1 cellular context compared by ENCODE assay signal in the genomic region with DNA sequence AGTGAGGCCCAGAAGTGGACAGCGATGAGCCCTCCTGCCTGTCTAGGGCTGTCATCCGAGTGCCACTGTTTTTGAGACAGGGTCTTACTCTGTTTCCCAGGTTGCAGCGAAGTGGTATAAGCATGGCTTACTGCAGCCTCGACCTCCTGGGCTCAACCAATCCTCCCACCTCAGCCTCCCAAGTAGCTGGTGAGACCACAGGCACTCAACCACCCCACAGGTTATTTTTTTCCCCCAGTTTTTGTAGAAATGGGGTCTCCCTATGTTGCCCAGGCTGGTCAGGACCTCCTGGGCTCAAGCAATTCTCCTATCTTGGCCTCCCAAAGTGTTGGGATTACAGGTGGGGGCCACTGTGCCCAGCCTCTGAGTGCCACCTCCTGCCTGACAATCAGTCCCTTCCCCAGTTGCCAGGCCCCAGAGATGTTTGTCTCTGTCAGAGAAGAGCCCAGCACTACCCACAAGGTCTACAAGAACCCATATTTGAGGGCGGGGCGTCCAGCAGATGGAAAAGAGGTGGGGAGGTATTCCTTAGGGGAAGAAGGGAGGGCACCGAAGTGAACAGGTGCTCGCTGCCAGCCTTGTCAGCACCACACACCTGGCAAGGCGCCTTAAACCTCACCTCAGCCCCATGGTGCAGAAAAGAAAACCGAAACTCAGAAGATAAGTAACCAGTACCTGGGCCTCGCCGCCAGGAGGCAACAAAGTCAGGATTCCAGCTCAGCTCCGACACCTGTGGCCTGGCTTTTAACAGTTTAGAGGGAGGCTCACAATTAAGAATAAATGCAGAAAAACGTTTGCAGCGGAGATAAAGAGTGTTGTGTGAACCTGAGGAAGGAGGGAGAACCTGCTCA.
TF ChIP-seq lines count a peak whose summit lies in the region.

No MANE protein-coding gene starts in this region.

TF ChIP-seq in K562, 482 proteins besides CTCF, POLR2A, EP300 and RAD21 (continued from another document):
- TF ChIP-seq, protein P1, sequence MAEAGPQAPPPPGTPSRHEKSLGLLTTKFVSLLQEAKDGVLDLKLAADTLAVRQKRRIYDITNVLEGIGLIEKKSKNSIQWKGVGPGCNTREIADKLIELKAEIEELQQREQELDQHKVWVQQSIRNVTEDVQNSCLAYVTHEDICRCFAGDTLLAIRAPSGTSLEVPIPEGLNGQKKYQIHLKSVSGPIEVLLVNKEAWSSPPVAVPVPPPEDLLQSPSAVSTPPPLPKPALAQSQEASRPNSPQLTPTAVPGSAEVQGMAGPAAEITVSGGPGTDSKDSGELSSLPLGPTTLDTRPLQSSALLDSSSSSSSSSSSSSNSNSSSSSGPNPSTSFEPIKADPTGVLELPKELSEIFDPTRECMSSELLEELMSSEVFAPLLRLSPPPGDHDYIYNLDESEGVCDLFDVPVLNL (CRISPR knock-in tag; IDR thresholded peaks at IDR 0.05; ENCODE audit: low read depth) = no peak
- peak; percentile 48 for TF ChIP-seq ZFX (CRISPR knock-in tag; IDR thresholded peaks at IDR 0.05)
- TF ChIP-seq, protein P2, sequence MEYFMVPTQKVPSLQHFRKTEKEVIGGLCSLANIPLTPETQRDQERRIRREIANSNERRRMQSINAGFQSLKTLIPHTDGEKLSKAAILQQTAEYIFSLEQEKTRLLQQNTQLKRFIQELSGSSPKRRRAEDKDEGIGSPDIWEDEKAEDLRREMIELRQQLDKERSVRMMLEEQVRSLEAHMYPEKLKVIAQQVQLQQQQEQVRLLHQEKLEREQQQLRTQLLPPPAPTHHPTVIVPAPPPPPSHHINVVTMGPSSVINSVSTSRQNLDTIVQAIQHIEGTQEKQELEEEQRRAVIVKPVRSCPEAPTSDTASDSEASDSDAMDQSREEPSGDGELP (CRISPR knock-in tag; IDR thresholded peaks at IDR 0.05; ENCODE audit: borderline replicate concordance) = peak; percentile 52; the same call in 1 of the 2 replicates
- no peak for TF ChIP-seq ZNF764 (CRISPR knock-in tag; IDR thresholded peaks at IDR 0.05; ENCODE audit: low read depth)
- no peak for TF ChIP-seq MTF1 (CRISPR knock-in tag; IDR thresholded peaks at IDR 0.05; ENCODE audit: borderline replicate concordance)
- TF ChIP-seq ZNF324 (CRISPR knock-in tag; IDR thresholded peaks at IDR 0.05) = no peak
- TF ChIP-seq MEF2D (tag; conservative IDR thresholded peaks at IDR 0.05; ENCODE audit: low read depth) = no peak
- no peak for TF ChIP-seq RB1 (IDR thresholded peaks at IDR 0.05; ENCODE audit: low read depth)
- TF ChIP-seq ZNF224 (CRISPR knock-in tag; IDR thresholded peaks at IDR 0.05) = no peak
- TF ChIP-seq, protein P3, sequence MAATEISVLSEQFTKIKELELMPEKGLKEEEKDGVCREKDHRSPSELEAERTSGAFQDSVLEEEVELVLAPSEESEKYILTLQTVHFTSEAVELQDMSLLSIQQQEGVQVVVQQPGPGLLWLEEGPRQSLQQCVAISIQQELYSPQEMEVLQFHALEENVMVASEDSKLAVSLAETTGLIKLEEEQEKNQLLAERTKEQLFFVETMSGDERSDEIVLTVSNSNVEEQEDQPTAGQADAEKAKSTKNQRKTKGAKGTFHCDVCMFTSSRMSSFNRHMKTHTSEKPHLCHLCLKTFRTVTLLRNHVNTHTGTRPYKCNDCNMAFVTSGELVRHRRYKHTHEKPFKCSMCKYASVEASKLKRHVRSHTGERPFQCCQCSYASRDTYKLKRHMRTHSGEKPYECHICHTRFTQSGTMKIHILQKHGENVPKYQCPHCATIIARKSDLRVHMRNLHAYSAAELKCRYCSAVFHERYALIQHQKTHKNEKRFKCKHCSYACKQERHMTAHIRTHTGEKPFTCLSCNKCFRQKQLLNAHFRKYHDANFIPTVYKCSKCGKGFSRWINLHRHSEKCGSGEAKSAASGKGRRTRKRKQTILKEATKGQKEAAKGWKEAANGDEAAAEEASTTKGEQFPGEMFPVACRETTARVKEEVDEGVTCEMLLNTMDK (IDR thresholded peaks at IDR 0.05; ENCODE audit: borderline replicate concordance, insufficient read depth, low read depth, low read length, poor library complexity, severe bottlenecking) = peak; percentile 71
- TF ChIP-seq, protein P4, sequence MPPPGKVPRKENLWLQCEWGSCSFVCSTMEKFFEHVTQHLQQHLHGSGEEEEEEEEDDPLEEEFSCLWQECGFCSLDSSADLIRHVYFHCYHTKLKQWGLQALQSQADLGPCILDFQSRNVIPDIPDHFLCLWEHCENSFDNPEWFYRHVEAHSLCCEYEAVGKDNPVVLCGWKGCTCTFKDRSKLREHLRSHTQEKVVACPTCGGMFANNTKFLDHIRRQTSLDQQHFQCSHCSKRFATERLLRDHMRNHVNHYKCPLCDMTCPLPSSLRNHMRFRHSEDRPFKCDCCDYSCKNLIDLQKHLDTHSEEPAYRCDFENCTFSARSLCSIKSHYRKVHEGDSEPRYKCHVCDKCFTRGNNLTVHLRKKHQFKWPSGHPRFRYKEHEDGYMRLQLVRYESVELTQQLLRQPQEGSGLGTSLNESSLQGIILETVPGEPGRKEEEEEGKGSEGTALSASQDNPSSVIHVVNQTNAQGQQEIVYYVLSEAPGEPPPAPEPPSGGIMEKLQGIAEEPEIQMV (tag; conservative IDR thresholded peaks at IDR 0.05; ENCODE audit: low read depth) = no peak
- TF ChIP-seq, protein P5, sequence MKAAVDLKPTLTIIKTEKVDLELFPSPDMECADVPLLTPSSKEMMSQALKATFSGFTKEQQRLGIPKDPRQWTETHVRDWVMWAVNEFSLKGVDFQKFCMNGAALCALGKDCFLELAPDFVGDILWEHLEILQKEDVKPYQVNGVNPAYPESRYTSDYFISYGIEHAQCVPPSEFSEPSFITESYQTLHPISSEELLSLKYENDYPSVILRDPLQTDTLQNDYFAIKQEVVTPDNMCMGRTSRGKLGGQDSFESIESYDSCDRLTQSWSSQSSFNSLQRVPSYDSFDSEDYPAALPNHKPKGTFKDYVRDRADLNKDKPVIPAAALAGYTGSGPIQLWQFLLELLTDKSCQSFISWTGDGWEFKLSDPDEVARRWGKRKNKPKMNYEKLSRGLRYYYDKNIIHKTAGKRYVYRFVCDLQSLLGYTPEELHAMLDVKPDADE (conservative IDR thresholded peaks at IDR 0.05; ENCODE audit: control insufficient read depth, low read depth, low read length) = no peak
- TF ChIP-seq CBX3 (IDR thresholded peaks at IDR 0.05; ENCODE audit: borderline replicate concordance in 1 of 2, low read length in 2 of 2) = 0 out of 3 replicates have a peak, but pooled peaks of 1 of the 2 experiments have one; percentile 15
- no peak for TF ChIP-seq GABPA (tag; conservative IDR thresholded peaks at IDR 0.05; ENCODE audit: low read depth)
- no peak for TF ChIP-seq SP2 (IDR thresholded peaks at IDR 0.05; ENCODE audit: extremely low read depth, low read depth, low read length, poor library complexity, severe bottlenecking)
- TF ChIP-seq MBD2 (IDR thresholded peaks at IDR 0.05; ENCODE audit: borderline replicate concordance, low read depth) = no peak
- peak; percentile 36; the same call in 1 of the 2 replicates for TF ChIP-seq CTBP1 (IDR thresholded peaks at IDR 0.05; ENCODE audit: borderline replicate concordance)
- TF ChIP-seq SMARCC2 (IDR thresholded peaks at IDR 0.05; ENCODE audit: low read depth) = no peak
- no peak for TF ChIP-seq XRCC4 (IDR thresholded peaks at IDR 0.05; ENCODE audit: extremely low read depth, insufficient read depth, insufficient read length)
- TF ChIP-seq SRSF3 (IDR thresholded peaks at IDR 0.05; ENCODE audit: insufficient read depth, low read length) = no peak
- TF ChIP-seq ZNF766 (CRISPR knock-in tag; conservative IDR thresholded peaks at IDR 0.05) = no peak
- TF ChIP-seq, protein P6, sequence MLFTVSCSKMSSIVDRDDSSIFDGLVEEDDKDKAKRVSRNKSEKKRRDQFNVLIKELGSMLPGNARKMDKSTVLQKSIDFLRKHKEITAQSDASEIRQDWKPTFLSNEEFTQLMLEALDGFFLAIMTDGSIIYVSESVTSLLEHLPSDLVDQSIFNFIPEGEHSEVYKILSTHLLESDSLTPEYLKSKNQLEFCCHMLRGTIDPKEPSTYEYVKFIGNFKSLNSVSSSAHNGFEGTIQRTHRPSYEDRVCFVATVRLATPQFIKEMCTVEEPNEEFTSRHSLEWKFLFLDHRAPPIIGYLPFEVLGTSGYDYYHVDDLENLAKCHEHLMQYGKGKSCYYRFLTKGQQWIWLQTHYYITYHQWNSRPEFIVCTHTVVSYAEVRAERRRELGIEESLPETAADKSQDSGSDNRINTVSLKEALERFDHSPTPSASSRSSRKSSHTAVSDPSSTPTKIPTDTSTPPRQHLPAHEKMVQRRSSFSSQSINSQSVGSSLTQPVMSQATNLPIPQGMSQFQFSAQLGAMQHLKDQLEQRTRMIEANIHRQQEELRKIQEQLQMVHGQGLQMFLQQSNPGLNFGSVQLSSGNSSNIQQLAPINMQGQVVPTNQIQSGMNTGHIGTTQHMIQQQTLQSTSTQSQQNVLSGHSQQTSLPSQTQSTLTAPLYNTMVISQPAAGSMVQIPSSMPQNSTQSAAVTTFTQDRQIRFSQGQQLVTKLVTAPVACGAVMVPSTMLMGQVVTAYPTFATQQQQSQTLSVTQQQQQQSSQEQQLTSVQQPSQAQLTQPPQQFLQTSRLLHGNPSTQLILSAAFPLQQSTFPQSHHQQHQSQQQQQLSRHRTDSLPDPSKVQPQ (CRISPR knock-in tag; IDR thresholded peaks at IDR 0.05; ENCODE audit: borderline replicate concordance) = no peak
- no peak for TF ChIP-seq ZNF778 (CRISPR knock-in tag; IDR thresholded peaks at IDR 0.05)
